Comparison of ENCODE assay signal across 28 cellular contexts in genomic region chr3:25458420-25458814, GRCh38. TPM values are rescaled to one million over a fixed set of nuclear protein-coding genes. Genes with fewer than 3 reads are reported as not detected.
DNase-seq lines count a peak whose midpoint lies in the region; ATAC-seq, FAIRE-seq and TF ChIP-seq lines count a peak whose summit lies in the region.
"Had no signal": no experiment of that assay in that cellular context is flagged by ENCODE, and none has a peak within 500 bp of the region (broad histone marks: within the 10 kb centered on the region; RNA-seq: fewer than 3 reads in every experiment).

No MANE protein-coding gene starts in this region.

- no peak for FAIRE-seq in A549 (lab: Jason Lieb, UNC)
- FAIRE-seq: RCC 7860 had no signal

- TF ChIP-seq EP300 in A549 (IDR thresholded peaks at IDR 0.05): no peak
- TF ChIP-seq EP300 in esophagus muscularis mucosa (IDR thresholded peaks at IDR 0.05): no peak

- TF ChIP-seq CTCF in A549 (IDR thresholded peaks at IDR 0.05): no peak
- no peak for TF ChIP-seq CTCF in PC-9 (conservative IDR thresholded peaks at IDR 0.05)
- TF ChIP-seq CTCF in esophagus muscularis mucosa (IDR thresholded peaks at IDR 0.05): no peak
- no peak for TF ChIP-seq CTCF in gastrocnemius medialis (IDR thresholded peaks at IDR 0.05 in 4 of 5, conservative IDR thresholded peaks at IDR 0.05 in 1 of 5)
- TF ChIP-seq CTCF in PC-3 (conservative IDR thresholded peaks at IDR 0.05; ENCODE audit: low read depth, low read length): no peak
- no peak for TF ChIP-seq CTCF in lower leg skin (IDR thresholded peaks at IDR 0.05)

- H3K4me2 ChIP-seq in A549: peak overlapping the region; percentile 32
- peak overlapping the region; percentile 50 for H3K4me2 ChIP-seq in PC-9
- H3K4me2 ChIP-seq in PC-3 (ENCODE audit: low read length): no peak overlapping the region
- H3K4me2 ChIP-seq: BLaER1 had no signal

- in situ Hi-C loops in gastrocnemius medialis (cut with MboI; ENCODE audit: low sequenced_read_pairs in 4 of 4): loop anchor here in 2 of 4 donors (25.0 kb wide), 1 partner anchor 329 kb away; the partner anchor contains the start of genes NGLY1 (in 2 of the 2) and OXSM (in 2 of the 2)

- H3K4me1 ChIP-seq in A549 (peaks cover 52% of the 10 kb centered on the region), PC-9 (replicated peaks; ENCODE audit: insufficient read depth) (peaks cover 56% of the 10 kb centered on the region), esophagus muscularis mucosa (peaks cover 53 to 98% (median 87%) of the 10 kb centered on the region in 4 donors), gastrocnemius medialis (peaks cover 44 to 61% of the 10 kb centered on the region in 2 donors), PC-3 (ENCODE audit: insufficient read depth, low read length) (peaks cover 3% of the 10 kb centered on the region; the same call in 1 of the 2 replicates)

- TF ChIP-seq POLR2A in A549 (IDR thresholded peaks at IDR 0.05; ENCODE audit: low read length) (no peak), esophagus muscularis mucosa (IDR thresholded peaks at IDR 0.05; ENCODE audit: low read depth) (no peak), gastrocnemius medialis (IDR thresholded peaks at IDR 0.05) (no peak), lower leg skin (IDR thresholded peaks at IDR 0.05) (no peak)

- CTCF ChIA-PET in A549 (lab: Yijun Ruan, JAX): interaction anchor here (0.9 kb wide), 1 partner anchor 16 kb away, joined by 3 read pairs; no protein-coding TSS in a partner anchor
- CTCF ChIA-PET in PC-9 (lab: Charles Lee): interaction anchor here (0.6 kb wide), 1 partner anchor 22 kb away, joined by 3 read pairs; no protein-coding TSS in a partner anchor
- CTCF ChIA-PET in PC-3 (lab: Charles Lee): no interaction called here

- H3K27me3 ChIP-seq in PC-9 (ENCODE audit: insufficient read depth, low read depth) (no peaks in the 10 kb centered on the region), esophagus muscularis mucosa (no peaks in the 10 kb centered on the region), gastrocnemius medialis (no peaks in the 10 kb centered on the region), PC-3 (ENCODE audit: low read length) (peaks cover 47% of the 10 kb centered on the region)
- H3K27me3 ChIP-seq: BLaER1, left lung, SJSA1 had no signal

- H3K79me2 ChIP-seq in PC-9 (ENCODE audit: low read depth): no peaks in the 10 kb centered on the region
- no peaks in the 10 kb centered on the region for H3K79me2 ChIP-seq in PC-3 (ENCODE audit: low read length)

- H3K27ac ChIP-seq in A549 (peak overlapping the region; percentile 14 to 22; a peak in 2 of 6 replicates), PC-9 (peak overlapping the region; percentile 80), esophagus muscularis mucosa (replicated peaks in 1 of 4) (peak overlapping the region; percentile 72 to 83 (median 80)), gastrocnemius medialis (peak overlapping the region; percentile 3 to 50 (median 29)), PC-3 (ENCODE audit: low read length) (no peak overlapping the region)
- H3K27ac ChIP-seq: BLaER1, GM23248, left lung had no signal

- no peak for TF ChIP-seq RAD21 in A549 (conservative IDR thresholded peaks at IDR 0.05 in 1 of 2, IDR thresholded peaks at IDR 0.05 in 1 of 2)

- H3K36me3 ChIP-seq in PC-9 (ENCODE audit: low read depth) (no peaks in the 10 kb centered on the region), esophagus muscularis mucosa (peaks cover 0 to 11% (median 8%) of the 10 kb centered on the region in 4 donors), gastrocnemius medialis (no peaks in the 10 kb centered on the region), PC-3 (ENCODE audit: low read depth, low read length) (no peaks in the 10 kb centered on the region)
- H3K36me3 ChIP-seq: BLaER1, left lung, SJSA1 had no signal

- ATAC-seq in A549 (no peak), gastrocnemius medialis (no peak), PC-3 (no peak)
- ATAC-seq: left lung; stimulated activated effector memory CD8-positive, alpha-beta T cell treated with anti-CD3 and anti-CD28 coated beads, Interleukin-12 subunit alpha, Interleukin-12 subunit beta, amount 100 ng/mL, for 72 hours; T-cell had no signal

- H3K9me3 ChIP-seq in A549 (no peaks in the 10 kb centered on the region), PC-9 (ENCODE audit: insufficient read depth, low read depth) (no peaks in the 10 kb centered on the region; the same call in 1 of the 2 replicates), esophagus muscularis mucosa (no peaks in the 10 kb centered on the region), gastrocnemius medialis (no peaks in the 10 kb centered on the region), PC-3 (ENCODE audit: low read length) (no peaks in the 10 kb centered on the region)
- H3K9me3 ChIP-seq: BLaER1, left lung, SJSA1 had no signal

- POLR2A ChIA-PET in A549 (lab: Yijun Ruan, JAX) (no interaction called here), PC-9 (lab: Charles Lee; ENCODE audit: unreplicated experiment) (interaction anchor here (0.6 kb wide), 1 partner anchor 82 kb away, joined by 3 read pairs; no protein-coding TSS in a partner anchor), PC-3 (lab: Charles Lee; ENCODE audit: unreplicated experiment) (no interaction called here)

- WGBS in A549 (ENCODE audit: missing lambda C conversion rate): 76% methylated on average over 2 of the region's 2 CpGs
- 36% methylated on average over 2 of the region's 2 CpGs for WGBS in esophagus muscularis mucosa
- 51 to 53% methylated on average over 2 of the region's 2 CpGs for WGBS in lower leg skin, 2 donors

- H3K9ac ChIP-seq in PC-3 (ENCODE audit: low read length): no peak overlapping the region
- H3K9ac ChIP-seq: BLaER1, GM23248 had no signal

- no peaks in the 10 kb centered on the region for H4K20me1 ChIP-seq in PC-9 (ENCODE audit: insufficient read depth)
- no peaks in the 10 kb centered on the region for H4K20me1 ChIP-seq in PC-3 (ENCODE audit: low read length)
- H4K20me1 ChIP-seq: BLaER1 had no signal

- no peaks in the 10 kb centered on the region for H3K9me2 ChIP-seq in PC-9 (ENCODE audit: insufficient read depth)
- H3K9me2 ChIP-seq in PC-3 (replicated peaks; ENCODE audit: low read length): no peaks in the 10 kb centered on the region

- H2AFZ ChIP-seq in PC-9 (no peak overlapping the region), PC-3 (ENCODE audit: low read length) (no peak overlapping the region)
- H2AFZ ChIP-seq: GM23248 had no signal

- intact Hi-C loops in PC-9 (cut with micrococcal nuclease; ENCODE audit: unreplicated experiment): no loop called here
- intact Hi-C loops in esophagus muscularis mucosa (cut with DNase I): no loop called here
- intact Hi-C loops in gastrocnemius medialis (cut with DNase I; ENCODE audit: low total_unique reads): no loop called here
- intact Hi-C loops in PC-3 (cut with micrococcal nuclease): no loop called here
- intact Hi-C loops in lower leg skin (cut with DNase I; ENCODE audit: low total_unique reads): no loop called here

- H3K4me3 ChIP-seq in A549 (no peak overlapping the region), PC-9 (no peak overlapping the region; the same call in 1 of the 2 replicates), esophagus muscularis mucosa (no peak overlapping the region), gastrocnemius medialis (no peak overlapping the region), PC-3 (ENCODE audit: low read length) (no peak overlapping the region), lower leg skin (ENCODE audit: low read depth, poor library complexity, severe bottlenecking) (no peak overlapping the region)
- H3K4me3 ChIP-seq: BLaER1, GM23248, left lung, SJSA1 had no signal

- BruUV-seq in PC-9 (replicated peaks; lab: Mats Ljungman, UMichigan) (TSS peak; percentile 54), PC-3 (replicated peaks; lab: Mats Ljungman, UMichigan) (no TSS peak)

- peaks cover 18% of the 10 kb centered on the region for H3F3A ChIP-seq in PC-9 (ENCODE audit: insufficient read depth, low read depth)
- H3F3A ChIP-seq in PC-3 (ENCODE audit: low read length, unreplicated experiment): no peaks in the 10 kb centered on the region

- DNase-seq in A549 (ENCODE audit: low read depth in 1 of 2, low spot score in 1 of 2) (no peak), PC-9 (no peak), esophagus muscularis mucosa (ENCODE audit: extremely low spot score) (no peak), gastrocnemius medialis (no peak), PC-3 (no peak), germinal center (ENCODE audit: low spot score) (no peak), lower leg skin (ENCODE audit: low spot score in 2 of 2) (no peak)
- DNase-seq: activated CD4-positive, alpha-beta T cell treated with anti-CD3 and anti-CD28 coated beads, Interleukin-2, amount 50 U/mL, for 1 hour; activated CD4-positive, CD25-positive, alpha-beta regulatory T cell; activated effector memory CD4-positive, alpha-beta T cell treated with anti-CD3 and anti-CD28 coated beads, Interleukin-2, amount 50 U/mL, for 16 hours; activated naive CD8-positive, alpha-beta T cell treated with anti-CD3 and anti-CD28 coated beads for 36 hours; activated T-cell treated with anti-CD3 and anti-CD28 coated beads, Interleukin-2, amount 50 U/mL, for 24 hours; cerebellar nuclear complex; Kasumi-1; left lung; MV-4-11; naive B cell; NCI-H1436; NCI-H226; NCI-H526 treated with DMSO at 0.1 percent for 48 hours; NK-92 treated with Interleukin-12 subunit alpha and Interleukin-12 subunit beta, amount 100 ng/mL, for 24 hours; substantia nigra; T-cell had no signal

TF ChIP-seq in A549, 52 proteins besides CTCF, POLR2A, EP300 and RAD21:
- TF ChIP-seq CBX8 (IDR thresholded peaks at IDR 0.05) (no peak), BHLHE40 (IDR thresholded peaks at IDR 0.05; ENCODE audit: low read depth, low read length) (no peak), RCOR1 (IDR thresholded peaks at IDR 0.05; ENCODE audit: low read depth, low read length) (no peak), MAFK (IDR thresholded peaks at IDR 0.05; ENCODE audit: partially characterized antibody) (no peak)

RNA-seq across cellular contexts. Expression of gene RARB, which starts 30.4 kb away (rescaled TPM):
- 30.8 and 31.9 TPM in 2 replicates for polyA plus RNA-seq in A549 (2011; rRNA removed)
- polyA plus RNA-seq in A549 (2012; cell fraction: cytosol; rRNA removed): 7.7 and 10.3 TPM in 2 replicates
- polyA plus RNA-seq in A549 (2012; cell fraction: nucleus; rRNA removed): 4.9 and 10.2 TPM in 2 replicates
- 22.3 to 27.4 TPM (median 24.5 TPM) in 3 replicates for polyA plus RNA-seq in A549 (2017; fragmentation: RNase III; extraction: RNeasy Plus Mini Kit Qiagen cat#74134 plus additional on column Dnase treatment)
- polyA minus RNA-seq in A549 (2011; rRNA and poly(A)+ RNA removed): 68.1 and 68.7 TPM in 2 replicates
- total RNA-seq in PC-9 (2021): 0.75 and 1.0 TPM in 2 replicates
- total RNA-seq in esophagus muscularis mucosa: 10 to 100 TPM; 29.2 to 51.9 (median 40.9) TPM
- total RNA-seq in gastrocnemius medialis: 1 to 10 TPM; 1.2 to 3.0 (median 1.9) TPM
- not detected in 2 replicates for total RNA-seq in PC-3 (2014; rRNA removed)
- total RNA-seq in lower leg skin: 1 to 10 TPM in 2 of 4 donors, under 1 TPM in 1, not detected in 1; 0.34 to 6.5 (median 4.4) TPM
- total RNA-seq: activated naive CD8-positive, alpha-beta T cell treated with anti-CD3 and anti-CD28 coated beads for 36 hours; GM23248; T-cell had no signal

Comparison
In these comparisons a context has a peak if more than half of its experiments do, and no peak if none do; other contexts are left out.
1. RNA of gene RARB, which starts 30.4 kb away (total RNA-seq): 29.2 to 51.9 TPM in esophagus muscularis mucosa; 0.34 to 6.5 TPM in lower leg skin, 1.2 to 3.0 TPM in gastrocnemius medialis, 0.75 to 1.0 TPM in PC-9 and not detected in PC-3; every median in the first group is over 4 times any median in the second.